In genomic region chr22:49884075-49884474, GRCh38 we compare ENCODE assay signal across 28 cellular contexts.
"Had no signal": no experiment of that assay in that cellular context is flagged by ENCODE, and none has a peak within 500 bp of the region (broad histone marks: within the 10 kb centered on the region; RNA-seq: fewer than 3 reads in every experiment).

No MANE protein-coding gene starts in this region.

- H3K27ac ChIP-seq: coronary artery, esophagus squamous epithelium, left ventricle myocardium inferior, lower lobe of right lung, neutrophil, parathyroid adenoma, prostate gland, right atrium auricular region, thoracic aorta, tibial nerve had no signal

- H3K27me3 Mint-ChIP-seq: central memory CD8-positive, alpha-beta T cell; stimulated activated memory B cell treated with anti-CD40 and anti-IgM and Interleukin-4, amounts not matched to agents 10 μg/mL and 1 μg/mL and 100 μg/mL, for 72 hours; stimulated activated naive CD8-positive, alpha-beta T cell treated with anti-CD3 and anti-CD28 coated beads, Interleukin-15, Interleukin-2, amounts not matched to agents 100 ng/mL and 50 ng/mL, for 24 hours had no signal

- H3K9me3 Mint-ChIP-seq: central memory CD8-positive, alpha-beta T cell; immature natural killer cell; natural killer cell; neural crest cell; stimulated activated memory B cell treated with anti-CD40 and anti-IgM and Interleukin-4, amounts not matched to agents 10 μg/mL and 1 μg/mL and 100 μg/mL, for 72 hours; stimulated activated naive CD8-positive, alpha-beta T cell treated with anti-CD3 and anti-CD28 coated beads, Interleukin-15, Interleukin-2, amounts not matched to agents 100 ng/mL and 50 ng/mL, for 24 hours had no signal

- H3K4me3 Mint-ChIP-seq: central memory CD8-positive, alpha-beta T cell; immature natural killer cell; natural killer cell; neural crest cell; stimulated activated memory B cell treated with anti-CD40 and anti-IgM and Interleukin-4, amounts not matched to agents 10 μg/mL and 1 μg/mL and 100 μg/mL, for 72 hours; stimulated activated naive CD8-positive, alpha-beta T cell treated with anti-CD3 and anti-CD28 coated beads, Interleukin-15, Interleukin-2, amounts not matched to agents 100 ng/mL and 50 ng/mL, for 24 hours had no signal

- DNase-seq: dermis blood vessel endothelial cell; effector memory CD4-positive, alpha-beta T cell; erythroblast; esophagus squamous epithelium; foreskin melanocyte; hypothalamus; immature natural killer cell; islet precursor cell; kidney glomerular epithelial cell; left colon; left ventricle myocardium inferior; lower lobe of right lung; natural killer cell; stimulated activated CD4-positive, alpha-beta T cell treated with anti-CD3 and anti-CD28 coated beads, Interleukin-2, amount 100 ng/mL, for 24 hours; stimulated activated CD4-positive, alpha-beta T cell treated with anti-CD3 and anti-CD28 coated beads, Interleukin-4, amount 100 ng/mL, for 24 hours had no signal

- H2AFZ ChIP-seq: parathyroid adenoma had no signal

- ATAC-seq: left colon; lower lobe of right lung; natural killer cell; sciatic nerve; stimulated activated memory B cell treated with anti-CD40 and anti-IgM and Interleukin-4, amounts not matched to agents 10 μg/mL and 1 μg/mL and 100 μg/mL, for 72 hours had no signal

- H3K4me3 ChIP-seq: coronary artery, esophagus squamous epithelium, left ventricle myocardium inferior, lower lobe of right lung, prostate gland, right atrium auricular region, smooth muscle cell, thoracic aorta, tibial nerve had no signal

- H3K4me2 ChIP-seq: smooth muscle cell had no signal

- H3K27me3 ChIP-seq: esophagus squamous epithelium, neutrophil, right atrium auricular region, tibial nerve had no signal

- H3K9me3 ChIP-seq: esophagus squamous epithelium, left ventricle myocardium inferior, lower lobe of right lung, neutrophil, prostate gland, right atrium auricular region had no signal

- H3K36me3 ChIP-seq: prostate gland had no signal

- H3K9ac ChIP-seq: parathyroid adenoma had no signal

- H3K4me1 ChIP-seq: esophagus squamous epithelium, left ventricle myocardium inferior, lower lobe of right lung, parathyroid adenoma, prostate gland, right atrium auricular region, tibial nerve had no signal

- H3K27ac Mint-ChIP-seq: natural killer cell; stimulated activated memory B cell treated with anti-CD40 and anti-IgM and Interleukin-4, amounts not matched to agents 10 μg/mL and 1 μg/mL and 100 μg/mL, for 72 hours; stimulated activated naive CD8-positive, alpha-beta T cell treated with anti-CD3 and anti-CD28 coated beads, Interleukin-15, Interleukin-2, amounts not matched to agents 100 ng/mL and 50 ng/mL, for 24 hours had no signal
